ENCODE assay signal across 5 cellular contexts in genomic region chr7:28547115-28547514, GRCh38.
"Had no signal": no experiment of that assay in that cellular context is flagged by ENCODE, and none has a peak within 500 bp of the region (broad histone marks: within the 10 kb centered on the region; RNA-seq: fewer than 3 reads in every experiment).

No MANE protein-coding gene starts in this region.

- H3K27ac Mint-ChIP-seq: IgD-negative memory B cell had no signal

- H3K4me3 Mint-ChIP-seq: IgD-negative memory B cell had no signal

- H3K4me1 Mint-ChIP-seq: IgD-negative memory B cell had no signal

- H3K27ac ChIP-seq: HL-60, KMS-11 had no signal

- H3K4me3 ChIP-seq: K562 had no signal

- H3K36me3 Mint-ChIP-seq: IgD-negative memory B cell had no signal

- ATAC-seq: HepG2, K562 had no signal
